8 cellular contexts compared by ENCODE assay signal in genomic region chr11:66068154-66068821, GRCh38. TPM values are rescaled to one million over a fixed set of nuclear protein-coding genes. Genes with fewer than 3 reads are reported as not detected.
DNase-seq lines count a peak whose midpoint lies in the region; ATAC-seq and TF ChIP-seq lines count a peak whose summit lies in the region.

No MANE protein-coding gene starts in this region.

- peak overlapping the region; percentile 72 for H2AK5ac ChIP-seq in mesenchymal stem cell (ENCODE audit: low read length, severe bottlenecking)

- H4K8ac ChIP-seq in mesenchymal stem cell (ENCODE audit: low read length): peak overlapping the region; percentile 39

- TF ChIP-seq CTCF in GM20000 (IDR thresholded peaks at IDR 0.05; ENCODE audit: extremely low read depth, missing control alignments): peak; percentile 86

- no peaks in the 10 kb centered on the region for H3K9me3 ChIP-seq in mesenchymal stem cell (ENCODE audit: control insufficient read depth, low read length)

- no peak overlapping the region for H3K4ac ChIP-seq in mesenchymal stem cell (ENCODE audit: low read depth in 1 of 2, low read length in 2 of 2)

- H3K14ac ChIP-seq in mesenchymal stem cell (ENCODE audit: low read length in 2 of 2): no peak overlapping the region

- DNase-seq in AG08395 (ENCODE audit: low spot score) (peak; percentile 65), GM20000 (ENCODE audit: low spot score) (peak; percentile 72), NCI-H774 (lab: John Stamatoyannopoulos, UW) (peak; percentile 38), mesenchymal stem cell (peak; percentile 81)
- peak; percentile 55 to 62 for DNase-seq in activated CD8-positive, alpha-beta memory T cell treated with anti-CD3 and anti-CD28 coated beads for 1 hour (ENCODE audit: extremely low read depth in 1 of 2, low read depth in 1 of 2)
- DNase-seq in effector CD8-positive, alpha-beta T cell (lab: John Stamatoyannopoulos, UW): peak; percentile 75
- DNase-seq in stimulated activated CD8-positive, alpha-beta memory T cell treated with anti-CD3 and anti-CD28 coated beads, Interleukin-15, amount 100 ng/mL, for 48 hours (ENCODE audit: low read depth in 2 of 2): peak; percentile 58 to 63

- H3K79me1 ChIP-seq in mesenchymal stem cell (replicated peaks; ENCODE audit: low read length, poor library complexity, severe bottlenecking): peaks cover 13% of the 10 kb centered on the region

- WGBS in mesenchymal stem cell: 62% methylated on average over 15 of the region's 17 CpGs

- H2BK12ac ChIP-seq in mesenchymal stem cell (ENCODE audit: low read length in 2 of 2): peak overlapping the region in 1 of 2 experiments; percentile 69

- H3K36me3 ChIP-seq in mesenchymal stem cell (ENCODE audit: control insufficient read depth in 1 of 2, insufficient read depth in 2 of 2, low read depth in 1 of 2, low read length in 2 of 2): peaks cover 50 to 70% of the 10 kb centered on the region in 2 experiments

- H3K18ac ChIP-seq in mesenchymal stem cell (ENCODE audit: low read depth in 1 of 2, low read length in 2 of 2): peak overlapping the region in 1 of 2 experiments; percentile 41

- H3K4me1 ChIP-seq in mesenchymal stem cell (ENCODE audit: control insufficient read depth, insufficient read depth, low read depth, low read length): peaks cover 13% of the 10 kb centered on the region

- H3K27ac ChIP-seq in mesenchymal stem cell (ENCODE audit: low read length, poor library complexity, severe bottlenecking): peak overlapping the region; percentile 87

- H3K4me3 ChIP-seq in mesenchymal stem cell (ENCODE audit: insufficient read depth in 1 of 2, low read depth in 1 of 2, low read length in 2 of 2): no peak overlapping the region

- no peak overlapping the region for H3K4me2 ChIP-seq in mesenchymal stem cell (ENCODE audit: low read length, poor library complexity, severe bottlenecking)

- H3K27me3 ChIP-seq in mesenchymal stem cell (ENCODE audit: control insufficient read depth in 1 of 2, insufficient read depth in 1 of 2, low read length in 2 of 2): no peaks in the 10 kb centered on the region

- no peak overlapping the region for H2BK5ac ChIP-seq in mesenchymal stem cell (ENCODE audit: low read depth, low read length, poor library complexity, severe bottlenecking)

- no peak overlapping the region for H2BK120ac ChIP-seq in mesenchymal stem cell (ENCODE audit: low read depth, low read length)

- no peak overlapping the region for H3K23ac ChIP-seq in mesenchymal stem cell (ENCODE audit: low read length in 2 of 2)

- peak overlapping the region; percentile 89 for H3K9ac ChIP-seq in mesenchymal stem cell (ENCODE audit: low read length)

- H2BK15ac ChIP-seq in mesenchymal stem cell (ENCODE audit: low read depth, poor library complexity, severe bottlenecking): peak overlapping the region; percentile 41

- no peak overlapping the region for H2AFZ ChIP-seq in mesenchymal stem cell (ENCODE audit: low read depth, low read length)

- no peak overlapping the region for H4K91ac ChIP-seq in mesenchymal stem cell (ENCODE audit: low read length)

- no peak for ATAC-seq in GM21717 (IDR thresholded peaks at IDR 0.05; ENCODE audit: unreplicated experiment)

RNA-seq across cellular contexts. Expression of gene PACS1, which starts 1.8 kb away (rescaled TPM):
- polyA plus RNA-seq in mesenchymal stem cell (2013, experiment 1 of 2): 52.9 TPM
- 52.3 TPM for polyA plus RNA-seq in mesenchymal stem cell (2013, experiment 2 of 2)

RNA-seq across cellular contexts. Expression of gene SF3B2, which starts 16.1 kb away (rescaled TPM):
- polyA plus RNA-seq in mesenchymal stem cell (2013, experiment 1 of 2): 117 TPM
- 114 TPM for polyA plus RNA-seq in mesenchymal stem cell (2013, experiment 2 of 2)

RNA-seq across cellular contexts. Expression of gene GAL3ST3, which starts 19.3 kb away (rescaled TPM):
- polyA plus RNA-seq in mesenchymal stem cell (2013, experiment 1 of 2): 0.03 TPM
- polyA plus RNA-seq in mesenchymal stem cell (2013, experiment 2 of 2): 0.04 TPM

RNA-seq across cellular contexts. Expression of gene CATSPER1, which starts 42.0 kb away (rescaled TPM):
- 1.1 TPM for polyA plus RNA-seq in mesenchymal stem cell (2013, experiment 1 of 2)
- 1.2 TPM for polyA plus RNA-seq in mesenchymal stem cell (2013, experiment 2 of 2)

RNA-seq across cellular contexts. Expression of gene CST6, which starts 56.5 kb away (rescaled TPM):
- 0.15 TPM for polyA plus RNA-seq in mesenchymal stem cell (2013, experiment 1 of 2)
- polyA plus RNA-seq in mesenchymal stem cell (2013, experiment 2 of 2): 0.05 TPM
